Comparison of ENCODE assay signal across 24 cellular contexts in genomic region chr5:112895682-112896081, GRCh38. TPM values are rescaled to one million over a fixed set of nuclear protein-coding genes. Genes with fewer than 3 reads are reported as not detected.
DNase-seq lines count a peak whose midpoint lies in the region; TF ChIP-seq lines count a peak whose summit lies in the region.
"Had no signal": no experiment of that assay in that cellular context is flagged by ENCODE, and none has a peak within 500 bp of the region (broad histone marks: within the 10 kb centered on the region; RNA-seq: fewer than 3 reads in every experiment).

No MANE protein-coding gene starts in this region.

- H4K8ac ChIP-seq in H9 (replicated peaks; ENCODE audit: insufficient read length, low read depth, low read length) = no peak overlapping the region

- no peaks in the 10 kb centered on the region for H4K20me1 ChIP-seq in H9 (ENCODE audit: control insufficient read depth, insufficient read depth, insufficient read length)

- no peak overlapping the region for H2BK12ac ChIP-seq in H9 (ENCODE audit: insufficient read length, low read depth, low read length)

- H3K27me3 Mint-ChIP-seq in H9 (ENCODE audit: low read depth) (no peaks in the 10 kb centered on the region), immature natural killer cell (ENCODE audit: low read depth in 3 of 3) (peaks cover 0 to 2% (median 0%) of the 10 kb centered on the region in 3 donors), nephron progenitor cell (ENCODE audit: low read depth, poor library complexity) (peaks cover 2% of the 10 kb centered on the region)
- H3K27me3 Mint-ChIP-seq in activated T-cell treated with anti-CD3 and anti-CD28 coated beads, Interleukin-2, amount 50 U/mL, for 24 hours = no peaks in the 10 kb centered on the region
- H3K27me3 Mint-ChIP-seq: activated naive CD8-positive, alpha-beta T cell treated with anti-CD3 and anti-CD28 coated beads for 36 hours; type B pancreatic cell had no signal

- no peak overlapping the region for H3K4ac ChIP-seq in H9 (ENCODE audit: low read depth, low read length)

- H3K4me2 ChIP-seq in H9 (ENCODE audit: insufficient read depth, insufficient read length, low read length) = no peak overlapping the region

- H3K4me1 Mint-ChIP-seq in H9 (0 out of 4 replicates have a peak, but pooled peaks cover 0 to 3% of the 10 kb centered on the region in 2 experiments), immature natural killer cell (peaks cover 8 to 36% of the 10 kb centered on the region in 2 donors), nephron progenitor cell (no peaks in the 10 kb centered on the region)
- H3K4me1 Mint-ChIP-seq in activated T-cell treated with anti-CD3 and anti-CD28 coated beads, Interleukin-2, amount 50 U/mL, for 24 hours (ENCODE audit: low read depth) = peaks cover 23% of the 10 kb centered on the region
- H3K4me1 Mint-ChIP-seq: WTC11 had no signal

- no peak overlapping the region for H3K18ac ChIP-seq in H9 (ENCODE audit: insufficient read length, low read depth, low read length)

- no peaks in the 10 kb centered on the region for H3K79me1 ChIP-seq in H9 (ENCODE audit: insufficient read depth, low read depth, low read length, poor library complexity, severe bottlenecking)

- no peaks in the 10 kb centered on the region for H3K9me3 Mint-ChIP-seq in H9
- no peaks in the 10 kb centered on the region for H3K9me3 Mint-ChIP-seq in immature natural killer cell
- no peaks in the 10 kb centered on the region for H3K9me3 Mint-ChIP-seq in activated T-cell treated with anti-CD3 and anti-CD28 coated beads, Interleukin-2, amount 50 U/mL, for 24 hours
- no peaks in the 10 kb centered on the region for H3K9me3 Mint-ChIP-seq in nephron progenitor cell
- H3K9me3 Mint-ChIP-seq: activated naive CD8-positive, alpha-beta T cell treated with anti-CD3 and anti-CD28 coated beads for 36 hours; activated T-helper 2 cell treated with anti-CD3 and anti-CD28 coated beads, Interferon-gamma antibody, Interleukin-2, Interleukin-4, amounts not matched to agents 10 μg/mL and 5 μg/mL and 100 μg/mL, durations not matched to agents 14 hours and 24 hours and 36 hours; type B pancreatic cell; WTC11 had no signal

- no peak overlapping the region for H2BK120ac ChIP-seq in H9 (ENCODE audit: low read depth, low read length, poor library complexity, severe bottlenecking)

- no CpG with 5 or more reads among the region's 3 CpGs for WGBS in H9 (ENCODE audit: extremely low coverage, insufficient read length, low lambda C conversion rate)

- H3K23me2 ChIP-seq in H9 (ENCODE audit: insufficient read length, low read depth, low read length, poor library complexity, severe bottlenecking) = no peaks in the 10 kb centered on the region

- H3K9ac ChIP-seq in H9 (ENCODE audit: extremely low read depth, insufficient read length, low read length) (no peak overlapping the region), skeletal muscle tissue (ENCODE audit: low read depth in 1 of 3, low read length in 3 of 3) (no peak overlapping the region)

- no peak overlapping the region for H3K4me3 ChIP-seq in right atrium auricular region
- H3K4me3 ChIP-seq in skeletal muscle tissue (ENCODE audit: low read length in 3 of 3) = no peak overlapping the region
- H3K4me3 ChIP-seq: ascending aorta, prostate gland, SJCRH30, skin epidermis had no signal

- H3K79me2 ChIP-seq in H9 (ENCODE audit: insufficient read depth, low read length) = no peaks in the 10 kb centered on the region

- H2BK5ac ChIP-seq in H9 (ENCODE audit: insufficient read length, low read length) = no peak overlapping the region

- no peak overlapping the region for H3K4me3 Mint-ChIP-seq in H9
- no peak overlapping the region for H3K4me3 Mint-ChIP-seq in immature natural killer cell
- H3K4me3 Mint-ChIP-seq in activated T-cell treated with anti-CD3 and anti-CD28 coated beads, Interleukin-2, amount 50 U/mL, for 24 hours = no peak overlapping the region
- no peak overlapping the region for H3K4me3 Mint-ChIP-seq in nephron progenitor cell
- H3K4me3 Mint-ChIP-seq: activated naive CD8-positive, alpha-beta T cell treated with anti-CD3 and anti-CD28 coated beads for 36 hours; type B pancreatic cell; WTC11 had no signal

- no peak overlapping the region for H2AFZ ChIP-seq in H9 (ENCODE audit: low read length)

- H3K23ac ChIP-seq in H9 (ENCODE audit: insufficient read length, low read depth, low read length) = no peak overlapping the region

- no peak overlapping the region for H3T11ph ChIP-seq in H9 (ENCODE audit: low read length)

- no peak overlapping the region for H3K14ac ChIP-seq in H9 (ENCODE audit: insufficient read depth, low read length)

- TF ChIP-seq CTCF in H9 (conservative IDR thresholded peaks at IDR 0.05) = no peak
- TF ChIP-seq CTCF in right atrium auricular region (IDR thresholded peaks at IDR 0.05) = no peak
- TF ChIP-seq CTCF in nephron progenitor cell (IDR thresholded peaks at IDR 0.05) = no peak

- H2BK20ac ChIP-seq in H9 (ENCODE audit: low read depth, low read length, poor library complexity, severe bottlenecking) = no peak overlapping the region

- H3K9me3 ChIP-seq in H9 (ENCODE audit: control insufficient read depth, low read depth, low read length) = no peaks in the 10 kb centered on the region
- no peaks in the 10 kb centered on the region for H3K9me3 ChIP-seq in right atrium auricular region
- no peaks in the 10 kb centered on the region for H3K9me3 ChIP-seq in skeletal muscle tissue (ENCODE audit: control insufficient read depth in 3 of 3, low read length in 3 of 3)
- H3K9me3 ChIP-seq: ascending aorta, Caco-2, neutrophil, prostate gland, SJCRH30 had no signal

- DNase-seq in H9 = no peak
- DNase-seq in caudate nucleus (lab: John Stamatoyannopoulos, UW) = peak in 1 of 61 donors; percentile 46
- no peak for DNase-seq in right atrium auricular region (ENCODE audit: low spot score)
- no peak for DNase-seq in immature natural killer cell
- no peak for DNase-seq in activated T-cell treated with anti-CD3 and anti-CD28 coated beads, Interleukin-2, amount 50 U/mL, for 24 hours
- no peak for DNase-seq in activated CD8-positive, alpha-beta memory T cell treated with anti-CD3 and anti-CD28 coated beads, Interleukin-2, amount 50 U/mL, for 48 hours
- no peak for DNase-seq in nephron progenitor cell
- DNase-seq: activated CD4-positive, alpha-beta T cell treated with anti-CD3 and anti-CD28 coated beads, Interleukin-2, amount 50 U/mL, for 4 hours; activated CD8-positive, alpha-beta memory T cell treated with anti-CD3 and anti-CD28 coated beads, Interleukin-2, amount 50 U/mL, for 4 hours; activated naive CD8-positive, alpha-beta T cell treated with anti-CD3 and anti-CD28 coated beads for 36 hours; Caco-2; cerebellar nuclear complex; DND-41; NCI-H2029; NCI-H526; SJCRH30 had no signal

- peaks cover 10 to 34% (median 32%) of the 10 kb centered on the region in 3 experiments; a peak in 6 of 7 replicates for H3K36me3 Mint-ChIP-seq in H9 (ENCODE audit: insufficient read depth in 1 of 3, low read depth in 3 of 3)
- peaks cover 12 to 26% (median 24%) of the 10 kb centered on the region in 3 donors for H3K36me3 Mint-ChIP-seq in immature natural killer cell
- H3K36me3 Mint-ChIP-seq in activated T-cell treated with anti-CD3 and anti-CD28 coated beads, Interleukin-2, amount 50 U/mL, for 24 hours (ENCODE audit: low read depth) = peaks cover 82% of the 10 kb centered on the region
- H3K36me3 Mint-ChIP-seq in nephron progenitor cell (ENCODE audit: low read depth) = peaks cover 67% of the 10 kb centered on the region

- H3K36me3 ChIP-seq in right atrium auricular region (peaks cover 28% of the 10 kb centered on the region), skeletal muscle tissue (ENCODE audit: control insufficient read depth in 3 of 3, insufficient read depth in 3 of 3, low read length in 3 of 3) (peaks cover 0 to 23% (median 12%) of the 10 kb centered on the region in 3 donors)
- H3K36me3 ChIP-seq: prostate gland had no signal

- H4K91ac ChIP-seq in H9 (ENCODE audit: insufficient read length, low read depth, low read length) = no peak overlapping the region

- H3K4me1 ChIP-seq in H9 (ENCODE audit: insufficient read depth, low read length) (no peaks in the 10 kb centered on the region), right atrium auricular region (peaks cover 0 to 18% of the 10 kb centered on the region in 2 donors), skeletal muscle tissue (ENCODE audit: control insufficient read depth in 3 of 3, insufficient read depth in 3 of 3, low read length in 3 of 3) (peaks cover 4 to 11% (median 8%) of the 10 kb centered on the region in 3 donors)
- H3K4me1 ChIP-seq: ascending aorta, Caco-2, prostate gland, SJCRH30 had no signal

- H3K27ac Mint-ChIP-seq in H9 (peak overlapping the region in 2 of 3 experiments; percentile 61 to 64; a peak in 2 of 7 replicates), immature natural killer cell (peak overlapping the region in 1 of 6 donors; percentile 0), nephron progenitor cell (no peak overlapping the region)
- H3K27ac Mint-ChIP-seq in activated T-cell treated with anti-CD3 and anti-CD28 coated beads, Interleukin-2, amount 50 U/mL, for 24 hours = no peak overlapping the region
- H3K27ac Mint-ChIP-seq: activated naive CD8-positive, alpha-beta T cell treated with anti-CD3 and anti-CD28 coated beads for 36 hours; activated T-helper 2 cell treated with anti-CD3 and anti-CD28 coated beads, Interferon-gamma antibody, Interleukin-2, Interleukin-4, amounts not matched to agents 10 μg/mL and 5 μg/mL and 100 μg/mL, durations not matched to agents 14 hours and 24 hours and 36 hours; type B pancreatic cell; WTC11 had no signal

- no peak overlapping the region for H2AK5ac ChIP-seq in H9 (ENCODE audit: insufficient read length, low read length)

- no peak overlapping the region for H4K5ac ChIP-seq in H9 (ENCODE audit: insufficient read length, low read depth, low read length)

- H3K56ac ChIP-seq in H9 (ENCODE audit: insufficient read length, low read depth, low read length) = no peak overlapping the region

- H2BK15ac ChIP-seq in H9 (ENCODE audit: low read depth, low read length) = no peak overlapping the region

- H3K27ac ChIP-seq in H9 (ENCODE audit: insufficient read length, low read depth, low read length) (no peak overlapping the region), caudate nucleus (ENCODE audit: low read depth, low read length) (peak overlapping the region; percentile 21), right atrium auricular region (peak overlapping the region; percentile 45 to 61), skeletal muscle tissue (ENCODE audit: low read depth, low read length) (peak overlapping the region; percentile 7)
- H3K27ac ChIP-seq: ascending aorta, neutrophil, prostate gland, SJCRH30, skin epidermis had no signal

- no peaks in the 10 kb centered on the region for H3K27me3 ChIP-seq in H9 (ENCODE audit: insufficient read depth, low read length)
- no peaks in the 10 kb centered on the region for H3K27me3 ChIP-seq in right atrium auricular region
- H3K27me3 ChIP-seq in skeletal muscle tissue (ENCODE audit: control insufficient read depth in 3 of 3, insufficient read depth in 3 of 3, low read length in 3 of 3) = no peaks in the 10 kb centered on the region
- H3K27me3 ChIP-seq: ascending aorta, neutrophil, SJCRH30 had no signal

RNA-seq across cellular contexts. Expression of gene REEP5, which starts 26.3 kb away (rescaled TPM):
- total RNA-seq in H9 (2021) = 45.3 and 46.2 TPM in 2 replicates
- 100 to 1,000 TPM in 1 of 2 donors, 10 to 100 TPM in 1; 77.7 to 140 TPM for total RNA-seq in right atrium auricular region
- 26.1 TPM for total RNA-seq in skeletal muscle tissue
- 100 to 1,000 TPM in 2 of 3 donors, 10 to 100 TPM in 1; 94.8 to 148 (median 103) TPM for polyA plus RNA-seq in immature natural killer cell

RNA-seq across cellular contexts. Expression of gene SRP19, which starts 34.6 kb away (rescaled TPM):
- total RNA-seq in H9 (2021) (78.9 and 82.5 TPM in 2 replicates), right atrium auricular region (10 to 100 TPM; 48.0 to 57.7 TPM), skeletal muscle tissue (13.6 TPM)
- polyA plus RNA-seq in immature natural killer cell = 100 to 1,000 TPM; 109 to 176 (median 154) TPM

Comparison
In these comparisons a context has a peak if more than half of its experiments do, and no peak if none do; other contexts are left out.
1. H3K27ac Mint-ChIP-seq: peak in H9 (2 of 3); none in activated T-cell treated with anti-CD3 and anti-CD28 coated beads, Interleukin-2, amount 50 U/mL, for 24 hours (single experiment) and nephron progenitor cell (single experiment).